Comparison of ENCODE assay signal across 18 cellular contexts in genomic region chr14:62304172-62304571, GRCh38.
"Had no signal": no experiment of that assay in that cellular context is flagged by ENCODE, and none has a peak within 500 bp of the region (broad histone marks: within the 10 kb centered on the region; RNA-seq: fewer than 3 reads in every experiment).

No MANE protein-coding gene starts in this region.

- H3K4me1 ChIP-seq: parathyroid adenoma had no signal

- H3K9me3 ChIP-seq: gastroesophageal sphincter had no signal

- DNase-seq: activated CD4-positive, alpha-beta T cell treated with anti-CD3 and anti-CD28 coated beads, Interleukin-2, amount 10 ng/mL, durations not matched to agents 7 days and 5 days; activated CD4-positive, CD25-positive, alpha-beta regulatory T cell; activated effector memory CD4-positive, alpha-beta T cell treated with anti-CD3 and anti-CD28 coated beads, Interleukin-2, amount 50 U/mL, for 16 hours; activated T-cell treated with anti-CD3 and anti-CD28 coated beads, Interleukin-2, amount 50 U/mL, for 1 hour; amniotic stem cell; cortex of kidney; effector memory CD8-positive, alpha-beta T cell; kidney glomerular epithelial cell; midbrain; naive B cell; stimulated activated naive B cell treated with anti-CD40 and anti-IgM and Interleukin-4, amounts not matched to agents 10 μg/mL and 1 μg/mL and 100 μg/mL, for 72 hours; substantia nigra; trophoblast cell had no signal

- H3K9ac ChIP-seq: parathyroid adenoma had no signal

- H2AFZ ChIP-seq: parathyroid adenoma had no signal

- H3K36me3 ChIP-seq: gastroesophageal sphincter had no signal

- H3K27ac ChIP-seq: epithelial cell of prostate, gastroesophageal sphincter, parathyroid adenoma had no signal

- H3K4me3 ChIP-seq: gastroesophageal sphincter, lung had no signal

- H3K79me2 ChIP-seq: parathyroid adenoma had no signal

- H3K27me3 ChIP-seq: gastroesophageal sphincter had no signal

- ATAC-seq: activated naive CD4-positive, alpha-beta T cell treated with anti-CD3 and anti-CD28 coated beads, Interleukin-2, amount 50 U/mL, for 72 hours; effector memory CD8-positive, alpha-beta T cell; gastroesophageal sphincter; stimulated activated naive B cell treated with anti-CD40 and anti-IgM and Interleukin-4, amounts not matched to agents 10 μg/mL and 1 μg/mL and 100 μg/mL, for 72 hours had no signal
